ENCODE assay signal across 13 cellular contexts in genomic region chr1:40636777-40637176, GRCh38.
"Had no signal": no experiment of that assay in that cellular context is flagged by ENCODE, and none has a peak within 500 bp of the region (broad histone marks: within the 10 kb centered on the region; RNA-seq: fewer than 3 reads in every experiment).

No MANE protein-coding gene starts in this region.

- H3K4me3 ChIP-seq: adrenal gland, mucosa of descending colon, thyroid gland had no signal

- H3K27me3 ChIP-seq: adrenal gland, thyroid gland had no signal

- H3K27ac ChIP-seq: adrenal gland, thyroid gland had no signal

- ATAC-seq: activated T-helper 17 cell treated with anti-CD3 and anti-CD28 coated beads, Interleukin-2, amount 50 U/mL, for 72 hours; left colon; mucosa of descending colon; T-helper 17 cell had no signal

- H3K4me1 ChIP-seq: thyroid gland had no signal

- DNase-seq: activated CD4-positive, alpha-beta T cell treated with anti-CD3 and anti-CD28 coated beads, Interleukin-2, amount 50 U/mL, for 1 hour; activated naive CD4-positive, alpha-beta T cell treated with anti-CD3 and anti-CD28 coated beads, Interleukin-2, amount 50 U/mL, for 16 hours; activated T-cell treated with anti-CD3 and anti-CD28 coated beads for 4 hours; adrenal gland; central memory CD4-positive, alpha-beta T cell; mammary epithelial cell; mucosa of descending colon; stimulated activated CD4-positive, alpha-beta T cell treated with anti-CD3 and anti-CD28 coated beads, Interleukin-15, amount 100 ng/mL, for 24 hours; stimulated activated CD4-positive, alpha-beta T cell treated with anti-CD3 and anti-CD28 coated beads, Interleukin-4, amount 100 ng/mL, for 24 hours; T-helper 17 cell; thyroid gland had no signal

- H3K9me3 ChIP-seq: adrenal gland, mucosa of descending colon, thyroid gland had no signal

- H3K36me3 ChIP-seq: adrenal gland, thyroid gland had no signal
